ENCODE assay signal across 16 cellular contexts in genomic region chr18:77051581-77052296, GRCh38.
DNase-seq lines count a peak whose midpoint lies in the region; ATAC-seq and TF ChIP-seq lines count a peak whose summit lies in the region.
"Had no signal": no experiment of that assay in that cellular context is flagged by ENCODE, and none has a peak within 500 bp of the region (broad histone marks: within the 10 kb centered on the region; RNA-seq: fewer than 3 reads in every experiment).

No MANE protein-coding gene starts in this region.

- no peaks in the 10 kb centered on the region for H3K9me3 ChIP-seq in OCI-LY1 (ENCODE audit: low read length)
- no peaks in the 10 kb centered on the region for H3K9me3 ChIP-seq in spleen
- no peaks in the 10 kb centered on the region for H3K9me3 ChIP-seq in stomach
- H3K9me3 ChIP-seq: Caco-2, ovary, SJCRH30 had no signal

- DNase-seq in T-helper 2 cell treated with Interferon-gamma antibody and Interleukin-4, amounts not matched to agents 5 μg/mL and 100 μg/mL, for 36 hours (ENCODE audit: low spot score) = no peak
- no peak for DNase-seq in T-helper 2 cell
- no peak for DNase-seq in effector memory CD8-positive, alpha-beta T cell
- DNase-seq in spleen = no peak
- DNase-seq in stomach = no peak
- DNase-seq: 8988T, Caco-2, GDM1, HFFc6, NCI-H1417, ovary, SJCRH30 had no signal

- no peak for TF ChIP-seq EP300 in stomach (IDR thresholded peaks at IDR 0.05)

- peaks cover 34% of the 10 kb centered on the region for H3K36me3 Mint-ChIP-seq in T-helper 2 cell treated with Interferon-gamma antibody and Interleukin-4, amounts not matched to agents 5 μg/mL and 100 μg/mL, for 36 hours (ENCODE audit: low read depth)
- H3K36me3 Mint-ChIP-seq in effector memory CD8-positive, alpha-beta T cell (ENCODE audit: insufficient read depth) = peaks cover 33% of the 10 kb centered on the region

- H3K4me3 Mint-ChIP-seq in T-helper 2 cell treated with Interferon-gamma antibody and Interleukin-4, amounts not matched to agents 5 μg/mL and 100 μg/mL, for 36 hours = no peak overlapping the region
- H3K4me3 Mint-ChIP-seq in effector memory CD8-positive, alpha-beta T cell = peak overlapping the region; percentile 59 to 60
- H3K4me3 Mint-ChIP-seq: HFFc6, mesothelial cell of epicardium had no signal

- H2AFZ ChIP-seq in OCI-LY1 (ENCODE audit: low read length) = no peak overlapping the region

- peaks cover 15% of the 10 kb centered on the region for H3K36me3 ChIP-seq in OCI-LY1 (ENCODE audit: insufficient read depth, low read length)
- peaks cover 0 to 26% (median 3%) of the 10 kb centered on the region in 6 donors for H3K36me3 ChIP-seq in spleen
- H3K36me3 ChIP-seq in stomach = peaks cover 0 to 13% (median 8%) of the 10 kb centered on the region in 4 donors
- H3K36me3 ChIP-seq: ovary, SJCRH30 had no signal

- intact Hi-C loops in spleen (cut with DNase I; ENCODE audit: low total_unique reads) (loop anchor here (5.0 to 10.0 kb wide), 2 partner anchors 49 to 53 kb away; no protein-coding TSS in a partner anchor), stomach (cut with DNase I; ENCODE audit: low total_unique reads) (loop anchor here (10.0 kb wide), 1 partner anchor 47 kb away; no protein-coding TSS in a partner anchor)

- H3K4me3 ChIP-seq in OCI-LY1 (ENCODE audit: low read depth, low read length, poor library complexity, severe bottlenecking) (no peak overlapping the region), spleen (no peak overlapping the region), stomach (no peak overlapping the region)
- H3K4me3 ChIP-seq: ovary, SJCRH30 had no signal

- 90 to 96% (median 95%) methylated on average over 14 of the region's 14 CpGs for WGBS in spleen, 5 donors
- WGBS in stomach, 5 donors = 91 to 97% (median 94%) methylated on average over 14 of the region's 14 CpGs

- H3K9me2 ChIP-seq in OCI-LY1 (ENCODE audit: low read depth, low read length) = no peaks in the 10 kb centered on the region

- no peaks in the 10 kb centered on the region for H4K20me1 ChIP-seq in OCI-LY1 (ENCODE audit: insufficient read depth, low read length)

- TF ChIP-seq POLR2A in spleen (IDR thresholded peaks at IDR 0.05) (no peak), stomach (IDR thresholded peaks at IDR 0.05) (no peak)

- H3K9ac ChIP-seq in OCI-LY1 (ENCODE audit: low read length) = no peak overlapping the region; the same call in 1 of the 2 replicates

- H3K9me3 Mint-ChIP-seq in T-helper 2 cell treated with Interferon-gamma antibody and Interleukin-4, amounts not matched to agents 5 μg/mL and 100 μg/mL, for 36 hours = no peaks in the 10 kb centered on the region
- H3K9me3 Mint-ChIP-seq in effector memory CD8-positive, alpha-beta T cell = no peaks in the 10 kb centered on the region
- H3K9me3 Mint-ChIP-seq: HFFc6, mesothelial cell of epicardium had no signal

- ATAC-seq in effector memory CD8-positive, alpha-beta T cell (replicated peaks) = no peak
- ATAC-seq in HG03175 (IDR thresholded peaks at IDR 0.05; ENCODE audit: unreplicated experiment) (no peak), GM19023 (IDR thresholded peaks at IDR 0.05; ENCODE audit: unreplicated experiment) (no peak)

- H3F3A ChIP-seq in OCI-LY1 (ENCODE audit: insufficient read depth, low read length) = 0 out of 2 replicates have a peak, but pooled peaks cover 3% of the 10 kb centered on the region

- H3K27ac Mint-ChIP-seq in T-helper 2 cell treated with Interferon-gamma antibody and Interleukin-4, amounts not matched to agents 5 μg/mL and 100 μg/mL, for 36 hours = peak overlapping the region; percentile 82
- H3K27ac Mint-ChIP-seq in effector memory CD8-positive, alpha-beta T cell = peak overlapping the region; percentile 82 to 88
- H3K27ac Mint-ChIP-seq: HFFc6, mesothelial cell of epicardium had no signal

- no peaks in the 10 kb centered on the region for H3K27me3 Mint-ChIP-seq in T-helper 2 cell treated with Interferon-gamma antibody and Interleukin-4, amounts not matched to agents 5 μg/mL and 100 μg/mL, for 36 hours (ENCODE audit: low read depth)
- H3K27me3 Mint-ChIP-seq in effector memory CD8-positive, alpha-beta T cell = no peaks in the 10 kb centered on the region

- no peak overlapping the region; the same call in 1 of the 2 replicates for H3K4me2 ChIP-seq in OCI-LY1 (ENCODE audit: low read length)

- TF ChIP-seq CTCF in OCI-LY1 (IDR thresholded peaks at IDR 0.05; ENCODE audit: low read length) (no peak), spleen (IDR thresholded peaks at IDR 0.05 in 8 of 11, conservative IDR thresholded peaks at IDR 0.05 in 3 of 11) (no peak), stomach (IDR thresholded peaks at IDR 0.05) (no peak)

- peaks cover 46% of the 10 kb centered on the region for H3K4me1 Mint-ChIP-seq in T-helper 2 cell treated with Interferon-gamma antibody and Interleukin-4, amounts not matched to agents 5 μg/mL and 100 μg/mL, for 36 hours (ENCODE audit: low read depth)
- peaks cover 54 to 56% of the 10 kb centered on the region in 2 donors for H3K4me1 Mint-ChIP-seq in effector memory CD8-positive, alpha-beta T cell (ENCODE audit: low read depth in 2 of 2)

- H3K27me3 ChIP-seq in OCI-LY1 (ENCODE audit: insufficient read depth, low read length) (no peaks in the 10 kb centered on the region), spleen (replicated peaks in 1 of 7) (no peaks in the 10 kb centered on the region), stomach (no peaks in the 10 kb centered on the region)
- H3K27me3 ChIP-seq: ovary, SJCRH30 had no signal

- H3K79me2 ChIP-seq in OCI-LY1 (ENCODE audit: insufficient read depth, low read length) = no peaks in the 10 kb centered on the region

- H3K4me1 ChIP-seq in OCI-LY1 (ENCODE audit: insufficient read depth, low read length, severe bottlenecking) = peaks cover 86% of the 10 kb centered on the region
- H3K4me1 ChIP-seq in spleen = peaks cover 50 to 90% (median 57%) of the 10 kb centered on the region in 6 donors
- peaks cover 30 to 47% (median 34%) of the 10 kb centered on the region in 4 donors for H3K4me1 ChIP-seq in stomach

- H3K27ac ChIP-seq in OCI-LY1 (ENCODE audit: low read depth, low read length, poor library complexity, severe bottlenecking) (peak overlapping the region; percentile 94), spleen (peak overlapping the region in 7 of 8 donors; percentile 29 to 98 (median 95)), stomach (peak overlapping the region in 2 of 5 donors; percentile 50 to 87)
- H3K27ac ChIP-seq: ovary, SJCRH30 had no signal
